In genomic region chr14:23639048-23639890, GRCh38 we compare ENCODE assay signal across 18 cellular contexts. TPM values are rescaled to one million over a fixed set of nuclear protein-coding genes. Genes with fewer than 3 reads are reported as not detected.
DNase-seq lines count a peak whose midpoint lies in the region; ATAC-seq, FAIRE-seq and TF ChIP-seq lines count a peak whose summit lies in the region.
"Had no signal": no experiment of that assay in that cellular context is flagged by ENCODE, and none has a peak within 500 bp of the region (broad histone marks: within the 10 kb centered on the region; RNA-seq: fewer than 3 reads in every experiment).

No MANE protein-coding gene starts in this region.

- H3K9ac ChIP-seq in IMR-90 (ENCODE audit: low read depth, low read length) (no peak overlapping the region), K562 (ENCODE audit: insufficient read depth in 1 of 2, low read depth in 2 of 2, low read length in 2 of 2) (peak overlapping the region in 1 of 2 experiments; percentile 35; a peak in 2 of 4 replicates), parathyroid adenoma (no peak overlapping the region)
- H3K9ac ChIP-seq: KMS-11 had no signal

- ATAC-seq in IMR-90 (ENCODE audit: low read depth), result no peak
- no peak; the same call in 1 of the 3 replicates for ATAC-seq in K562
- no peak for ATAC-seq in GM21381 (IDR thresholded peaks at IDR 0.05; ENCODE audit: unreplicated experiment)
- no peak for ATAC-seq in gastroesophageal sphincter

- POLR2A ChIA-PET in IMR-90 (lab: Charles Lee; ENCODE audit: unreplicated experiment) (no interaction called here), K562 (lab: Yijun Ruan, JAX) (no interaction called here)

- no peaks in the 10 kb centered on the region for H3K36me3 Mint-ChIP-seq in activated naive CD4-positive, alpha-beta T cell treated with anti-CD3 and anti-CD28 coated beads for 36 hours (ENCODE audit: low read depth)
- H3K36me3 Mint-ChIP-seq: CD8-positive, alpha-beta memory T cell had no signal

- no peak for DNase-seq in IMR-90
- DNase-seq in K562 (ENCODE audit: extremely low read depth in 1 of 4, low spot score in 3 of 4), result no peak
- DNase-seq in vagina (ENCODE audit: extremely low spot score in 2 of 2), result no peak
- DNase-seq in activated naive CD4-positive, alpha-beta T cell treated with anti-CD3 and anti-CD28 coated beads for 36 hours, result no peak
- DNase-seq: CD8-positive, alpha-beta memory T cell; GF-D8; HCEC 1CT; NCI-H1092 treated with DMSO at 0.1 percent for 48 hours; NCI-H1694 treated with DMSO at 0.1 percent for 48 hours; NCI-H345; NCI-H526 treated with DMSO at 0.1 percent for 48 hours; NK-92 treated with Interleukin-12 subunit alpha and Interleukin-12 subunit beta, amount 100 ng/mL, for 24 hours; OCI-M1 had no signal

- H3K4me1 ChIP-seq in IMR-90 (ENCODE audit: control insufficient read depth, insufficient read depth, low read length) (no peaks in the 10 kb centered on the region), K562 (replicated peaks in 1 of 2; ENCODE audit: control insufficient read depth in 2 of 2, insufficient read depth in 2 of 2, low read length in 2 of 2) (peaks cover 0 to 9% of the 10 kb centered on the region in 2 experiments; a peak in 2 of 5 replicates), parathyroid adenoma (peaks cover 44% of the 10 kb centered on the region), vagina (peaks cover 25% of the 10 kb centered on the region), gastroesophageal sphincter (peaks cover 0 to 22% (median 5%) of the 10 kb centered on the region in 3 donors)

- intact Hi-C loops in IMR-90 (cut with micrococcal nuclease), result no loop called here
- intact Hi-C loops in K562 (cut with micrococcal nuclease), result loop anchor here (10.0 kb wide), 1 partner anchor 276 kb away; no protein-coding TSS in a partner anchor
- intact Hi-C loops in vagina (cut with DNase I), result loop anchor here (10.0 kb wide), 1 partner anchor 296 kb away; no protein-coding TSS in a partner anchor
- intact Hi-C loops in activated naive CD4-positive, alpha-beta T cell treated with anti-CD3 and anti-CD28 coated beads for 36 hours (cut with micrococcal nuclease), result no loop called here

- no peak overlapping the region for H2AK5ac ChIP-seq in IMR-90 (ENCODE audit: low read depth, low read length)

- TF ChIP-seq POLR2A in IMR-90 (IDR thresholded peaks at IDR 0.05; ENCODE audit: low read depth, low read length) (no peak), K562 (conservative IDR thresholded peaks at IDR 0.05) (no peak), vagina (IDR thresholded peaks at IDR 0.05) (no peak), gastroesophageal sphincter (IDR thresholded peaks at IDR 0.05) (no peak)

- BruUV-seq in IMR-90 (replicated peaks; lab: Mats Ljungman, UMichigan) (no TSS peak), K562 (replicated peaks; lab: Mats Ljungman, UMichigan) (no TSS peak)

- no peak overlapping the region for H3K4me3 ChIP-seq in IMR-90 (ENCODE audit: insufficient read depth, low read depth, low read length)
- H3K4me3 ChIP-seq in K562, result no peak overlapping the region
- no peak overlapping the region for H3K4me3 ChIP-seq in parathyroid adenoma (ENCODE audit: low read depth, low read length)
- H3K4me3 ChIP-seq in vagina, result no peak overlapping the region
- H3K4me3 ChIP-seq in gastroesophageal sphincter, result no peak overlapping the region

- no peak overlapping the region for H2BK20ac ChIP-seq in IMR-90 (ENCODE audit: low read depth, low read length)

- no peak overlapping the region for H3K23ac ChIP-seq in IMR-90 (ENCODE audit: low read depth, low read length)

- no peak for TF ChIP-seq EP300 in K562 (IDR thresholded peaks at IDR 0.05; ENCODE audit: low read length)
- no peak for TF ChIP-seq EP300 in gastroesophageal sphincter (IDR thresholded peaks at IDR 0.05)

- H2BK15ac ChIP-seq in IMR-90 (ENCODE audit: low read depth, low read length), result no peak overlapping the region

- TF ChIP-seq CTCF in IMR-90 (conservative IDR thresholded peaks at IDR 0.05; ENCODE audit: low read depth, low read length) (no peak), K562 (IDR thresholded peaks at IDR 0.05 in 2 of 3, conservative IDR thresholded peaks at IDR 0.05 in 1 of 3; ENCODE audit: insufficient read depth in 2 of 3, low read depth in 1 of 3, low read length in 3 of 3) (no peak), parathyroid adenoma (IDR thresholded peaks at IDR 0.05) (no peak), vagina (IDR thresholded peaks at IDR 0.05) (no peak), gastroesophageal sphincter (IDR thresholded peaks at IDR 0.05) (no peak)

- H3K27me3 Mint-ChIP-seq in activated naive CD4-positive, alpha-beta T cell treated with anti-CD3 and anti-CD28 coated beads for 36 hours (ENCODE audit: low read depth), result no peaks in the 10 kb centered on the region

- CTCF ChIA-PET in IMR-90 (lab: Yijun Ruan, JAX), result no interaction called here
- CTCF ChIA-PET in K562 (lab: Yijun Ruan, JAX; ENCODE audit: low intra/inter-chr PET ratio), result no interaction called here
- CTCF ChIA-PET in activated naive CD4-positive, alpha-beta T cell treated with anti-CD3 and anti-CD28 coated beads for 36 hours (lab: Charles Lee), result no interaction called here

- no peak overlapping the region for H3K56ac ChIP-seq in IMR-90 (ENCODE audit: extremely low read depth, insufficient read depth, low read length)

- H4K20me1 ChIP-seq in IMR-90 (ENCODE audit: insufficient read depth, low read length) (no peaks in the 10 kb centered on the region), K562 (replicated peaks; ENCODE audit: control insufficient read depth, insufficient read depth, low read length) (no peaks in the 10 kb centered on the region)

- no peaks in the 10 kb centered on the region for H3K4me1 Mint-ChIP-seq in activated naive CD4-positive, alpha-beta T cell treated with anti-CD3 and anti-CD28 coated beads for 36 hours (ENCODE audit: low read depth)
- H3K4me1 Mint-ChIP-seq: CD8-positive, alpha-beta memory T cell had no signal

- no peak overlapping the region for H4K91ac ChIP-seq in IMR-90 (ENCODE audit: insufficient read depth, low read depth, low read length)

- H3K79me2 ChIP-seq in K562 (ENCODE audit: control insufficient read depth, insufficient read depth, low read length) (no peaks in the 10 kb centered on the region; the same call in 2 of the 3 replicates), parathyroid adenoma (no peaks in the 10 kb centered on the region)

- WGBS in IMR-90 (ENCODE audit: extremely low coverage in 2 of 2, insufficient read length in 1 of 2), 2 experiments, result 60% methylated on average over 2 of the region's 21 CpGs; no CpG with 5 or more reads in 1 of the 2 experiments
- 24% methylated on average over 19 of the region's 21 CpGs for WGBS in K562 (ENCODE audit: insufficient coverage, low coverage, missing lambda C conversion rate)
- 79% methylated on average over 4 of the region's 21 CpGs; no CpG with 5 or more reads in 1 of the 2 donors for WGBS in gastroesophageal sphincter (ENCODE audit: low coverage in 1 of 2), 2 donors

- H2AFZ ChIP-seq in IMR-90 (replicated peaks; ENCODE audit: low read length, poor library complexity) (peak overlapping the region; percentile 5), K562 (ENCODE audit: low read depth, low read length) (no peak overlapping the region), parathyroid adenoma (peak overlapping the region; percentile 43)

- FAIRE-seq in K562 (lab: Jason Lieb, UNC), result no peak

- H3K9me3 Mint-ChIP-seq in activated naive CD4-positive, alpha-beta T cell treated with anti-CD3 and anti-CD28 coated beads for 36 hours, result no peaks in the 10 kb centered on the region

- H2AK9ac ChIP-seq in IMR-90 (replicated peaks; ENCODE audit: low read depth, low read length, poor library complexity), result no peak overlapping the region

- H3K9me3 ChIP-seq in IMR-90 (ENCODE audit: control insufficient read depth, insufficient read depth, low read length) (no peaks in the 10 kb centered on the region), K562 (replicated peaks; ENCODE audit: control insufficient read depth, insufficient read depth, low read depth, low read length) (no peaks in the 10 kb centered on the region; the same call in 1 of the 2 replicates), parathyroid adenoma (ENCODE audit: control insufficient read depth, low read length) (no peaks in the 10 kb centered on the region), vagina (no peaks in the 10 kb centered on the region), gastroesophageal sphincter (no peaks in the 10 kb centered on the region)

- no peaks in the 10 kb centered on the region for H3K79me1 ChIP-seq in IMR-90 (ENCODE audit: low read depth in 1 of 2, low read length in 2 of 2)

- no peak overlapping the region for H3K4me3 Mint-ChIP-seq in activated naive CD4-positive, alpha-beta T cell treated with anti-CD3 and anti-CD28 coated beads for 36 hours
- H3K4me3 Mint-ChIP-seq: CD8-positive, alpha-beta memory T cell had no signal

- H3K27ac Mint-ChIP-seq in activated naive CD4-positive, alpha-beta T cell treated with anti-CD3 and anti-CD28 coated beads for 36 hours, result no peak overlapping the region

- H2BK5ac ChIP-seq in IMR-90 (ENCODE audit: low read depth, low read length, poor library complexity, severe bottlenecking), result no peak overlapping the region

- no peak overlapping the region for H3K4me2 ChIP-seq in IMR-90 (ENCODE audit: low read depth, low read length)
- no peak overlapping the region for H3K4me2 ChIP-seq in K562 (ENCODE audit: insufficient read depth, low read length)
- no peak overlapping the region for H3K4me2 ChIP-seq in parathyroid adenoma (ENCODE audit: low read length)
- H3K4me2 ChIP-seq: KMS-11 had no signal

- H3K27me3 ChIP-seq in IMR-90 (ENCODE audit: control insufficient read depth, insufficient read depth, low read length), result no peaks in the 10 kb centered on the region; the same call in 1 of the 2 replicates
- no peaks in the 10 kb centered on the region for H3K27me3 ChIP-seq in K562 (ENCODE audit: control insufficient read depth in 2 of 2, insufficient read depth in 2 of 2, low read length in 2 of 2)
- no peaks in the 10 kb centered on the region for H3K27me3 ChIP-seq in parathyroid adenoma (ENCODE audit: control insufficient read depth, insufficient read depth, low read length)
- no peaks in the 10 kb centered on the region for H3K27me3 ChIP-seq in vagina
- no peaks in the 10 kb centered on the region for H3K27me3 ChIP-seq in gastroesophageal sphincter

- no peak overlapping the region for H2BK120ac ChIP-seq in IMR-90 (ENCODE audit: low read depth, low read length)

- no peak overlapping the region for H3K27ac ChIP-seq in IMR-90 (ENCODE audit: insufficient read depth, low read length)
- H3K27ac ChIP-seq in K562 (ENCODE audit: extremely low read depth, low read depth, low read length), result no peak overlapping the region
- peak overlapping the region; percentile 85 for H3K27ac ChIP-seq in parathyroid adenoma
- peak overlapping the region; percentile 72 for H3K27ac ChIP-seq in vagina
- peak overlapping the region in 1 of 4 donors; percentile 26 for H3K27ac ChIP-seq in gastroesophageal sphincter
- H3K27ac ChIP-seq: HL-60, KMS-11 had no signal

- in situ Hi-C loops in IMR-90 (cut with MboI; ENCODE audit: low sequenced_read_pairs), result no loop called here
- in situ Hi-C loops in K562 (cut with MboI), result no loop called here

- H4K5ac ChIP-seq in IMR-90 (ENCODE audit: low read depth, low read length), result no peak overlapping the region

- H4K8ac ChIP-seq in IMR-90 (ENCODE audit: low read depth in 2 of 2, low read length in 2 of 2), result no peak overlapping the region

- TF ChIP-seq RAD21 in IMR-90 (IDR thresholded peaks at IDR 0.05; ENCODE audit: low read length), result no peak
- TF ChIP-seq RAD21 in K562 (CRISPR knock-in tag; conservative IDR thresholded peaks at IDR 0.05 in 1 of 2, IDR thresholded peaks at IDR 0.05 in 1 of 2), result no peak

- H3K4ac ChIP-seq in IMR-90 (ENCODE audit: low read depth, low read length), result no peak overlapping the region

- no peak overlapping the region for H3K18ac ChIP-seq in IMR-90 (ENCODE audit: low read depth, low read length)

- H3K36me3 ChIP-seq in IMR-90 (ENCODE audit: control insufficient read depth, insufficient read depth, low read length) (no peaks in the 10 kb centered on the region), K562 (ENCODE audit: control insufficient read depth, insufficient read depth, low read length) (no peaks in the 10 kb centered on the region), parathyroid adenoma (ENCODE audit: control insufficient read depth, insufficient read depth, low read length) (no peaks in the 10 kb centered on the region), vagina (no peaks in the 10 kb centered on the region), gastroesophageal sphincter (no peaks in the 10 kb centered on the region)

- H3K9me1 ChIP-seq in IMR-90 (ENCODE audit: insufficient read depth, low read length) (no peaks in the 10 kb centered on the region), K562 (ENCODE audit: control insufficient read depth, insufficient read depth, low read length) (no peaks in the 10 kb centered on the region)

- dilution Hi-C loops in IMR-90 (cut with HindIII; ENCODE audit: low sequenced_read_pairs, unreplicated experiment), result no loop called here

- no peak overlapping the region for H3K14ac ChIP-seq in IMR-90 (replicated peaks; ENCODE audit: low read depth, low read length)

RNA-seq across cellular contexts. Expression of gene DHRS2, which starts 3.1 kb away (rescaled TPM):
- total RNA-seq in IMR-90 (2012; rRNA removed) (under 0.01 and 0.18 TPM in 2 replicates), K562 (2014; rRNA removed) (64.4 and 73.6 TPM in 2 replicates), K562 (2014; rRNA removed; fragmentation: Illumina TruSeq; extraction: Trizol) (57.9 and 68.7 TPM in 2 replicates), K562 (2015; rRNA removed; fragmentation: Illumina TruSeq; extraction: Trizol) (73.2 and 73.4 TPM in 2 replicates), K562 (2021) (59.4 and 62.9 TPM in 2 replicates), vagina (0.25 TPM), gastroesophageal sphincter (under 1 TPM in 1 of 4 donors, not detected in 3; 0.12 TPM)
- polyA plus RNA-seq in IMR-90 (2012; rRNA removed) (0.12 and 0.26 TPM in 2 replicates), K562 (2011; rRNA removed) (45.5 and 47.2 TPM in 2 replicates), K562 (2014; fragmentation: Illumina TruSeq; extraction: Trizol) (89.3 and 90.9 TPM in 2 replicates), K562 (2014; fragmentation: Nextera tagmentation; extraction: Ambion mirVana) (1 to 10 TPM; 2.9 to 5.4 TPM), K562 (2014; rRNA removed) (96.8 and 107 TPM in 2 replicates)
- polyA plus RNA-seq in IMR-90 (2012; cell fraction: cytosol; rRNA removed), result 0.15 and 0.27 TPM in 2 replicates
- 0.29 and 0.40 TPM in 2 replicates for polyA plus RNA-seq in IMR-90 (2012; cell fraction: nucleus; rRNA removed; ENCODE audit: low replicate concordance)
- total RNA-seq in K562 (2011; cell fraction: chromatin; rRNA removed; ENCODE audit: low replicate concordance), result 30.5 and 40.0 TPM in 2 replicates
- 19.0 and 24.3 TPM in 2 replicates for total RNA-seq in K562 (2011; cell fraction: nucleolus; rRNA removed)
- 27.1 and 32.4 TPM in 2 replicates for total RNA-seq in K562 (2011; cell fraction: nucleoplasm; rRNA removed)
- 41.7 and 41.9 TPM in 2 replicates for polyA plus RNA-seq in K562 (2011; cell fraction: cytosol; rRNA removed)
- 62.7 and 78.6 TPM in 2 replicates for polyA plus RNA-seq in K562 (2011; cell fraction: nucleus; rRNA removed)
- polyA plus RNA-seq in K562 (2012), result 66.3 and 109 TPM in 2 replicates
- polyA minus RNA-seq in K562 (2011; rRNA and poly(A)+ RNA removed), result 27.5 and 28.1 TPM in 2 replicates
- 10.2 and 10.5 TPM in 2 replicates for polyA minus RNA-seq in K562 (2011; cell fraction: cytosol; rRNA and poly(A)+ RNA removed)
- 15.2 and 21.5 TPM in 2 replicates for polyA minus RNA-seq in K562 (2011; cell fraction: nucleus; rRNA and poly(A)+ RNA removed)
- under 1 TPM; 0.17 to 0.26 TPM for total RNA-seq in activated naive CD4-positive, alpha-beta T cell treated with anti-CD3 and anti-CD28 coated beads for 36 hours
- polyA plus RNA-seq: CD8-positive, alpha-beta memory T cell had no signal

Comparison
In these comparisons a context has a peak if more than half of its experiments do, and no peak if none do; other contexts are left out.
1. H3K27ac ChIP-seq: peak in parathyroid adenoma (single experiment) and vagina (single experiment); none in IMR-90 (single experiment) and K562 (single experiment).
2. RNA of gene DHRS2, which starts 3.1 kb away (total RNA-seq): 19.0 to 73.6 TPM in K562; 0.17 to 0.26 TPM in activated naive CD4-positive, alpha-beta T cell treated with anti-CD3 and anti-CD28 coated beads for 36 hours, 0.25 TPM in vagina (single experiment), under 0.01 to 0.18 TPM in IMR-90 and 0.12 TPM in gastroesophageal sphincter; every median in the first group is over 10 times any median in the second.
3. intact Hi-C loops: an anchor here in K562 (10.0 kb wide) and vagina (10.0 kb wide); none called in IMR-90 and activated naive CD4-positive, alpha-beta T cell treated with anti-CD3 and anti-CD28 coated beads for 36 hours.